In the genomic region with DNA sequence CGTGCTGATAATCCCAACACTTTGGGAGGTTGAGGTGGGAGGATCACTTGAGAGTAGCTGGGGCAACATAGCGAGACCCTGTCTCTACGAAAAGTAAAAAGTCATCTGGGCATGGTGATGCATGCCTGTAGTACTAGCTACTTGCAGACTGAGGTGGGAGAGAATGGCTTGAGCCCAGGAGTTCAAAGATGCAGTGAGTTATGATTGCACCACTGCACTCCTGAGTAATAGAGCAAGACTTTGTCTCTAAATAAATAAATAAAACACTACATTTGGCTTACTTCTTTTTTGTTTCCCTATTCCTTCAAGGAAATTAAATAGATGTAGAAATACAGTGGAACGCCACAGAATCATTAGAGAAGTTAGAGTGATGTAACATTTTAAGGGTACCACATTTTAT, we compare ENCODE assay signal across 17 cellular contexts. TPM values are rescaled to one million over a fixed set of nuclear protein-coding genes. Genes with fewer than 3 reads are reported as not detected.
DNase-seq lines count a peak whose midpoint lies in the region; FAIRE-seq and TF ChIP-seq lines count a peak whose summit lies in the region.
"Had no signal": no experiment of that assay in that cellular context is flagged by ENCODE, and none has a peak within 500 bp of the region (broad histone marks: within the 10 kb centered on the region; RNA-seq: fewer than 3 reads in every experiment).

No MANE protein-coding gene starts in this region.

- H2BK5ac ChIP-seq in mesendoderm (ENCODE audit: low read length), result no peak overlapping the region

- H3K27me3 ChIP-seq in GM23248 (replicated peaks; ENCODE audit: insufficient read depth) (no peaks in the 10 kb centered on the region), astrocyte (ENCODE audit: insufficient read depth, low read length) (no peaks in the 10 kb centered on the region), mesendoderm (ENCODE audit: insufficient read depth, low read length, poor library complexity) (no peaks in the 10 kb centered on the region)
- H3K27me3 ChIP-seq: BLaER1, SJCRH30 had no signal

- H3K9me2 ChIP-seq in GM23248 (ENCODE audit: insufficient read depth), result no peaks in the 10 kb centered on the region

- peaks cover 29% of the 10 kb centered on the region for H3K4me1 ChIP-seq in GM23248 (ENCODE audit: insufficient read depth)
- H3K4me1 ChIP-seq in astrocyte (ENCODE audit: insufficient read depth, low read length), result peaks cover 13% of the 10 kb centered on the region
- H3K4me1 ChIP-seq in mesendoderm (ENCODE audit: control insufficient read depth, low read depth, low read length), result no peaks in the 10 kb centered on the region
- H3K4me1 ChIP-seq: BLaER1 had no signal

- TF ChIP-seq CTCF in astrocyte (IDR thresholded peaks at IDR 0.05; ENCODE audit: insufficient read depth, low read depth, low read length) (no peak), fibroblast of pulmonary artery (IDR thresholded peaks at IDR 0.05; ENCODE audit: low read length, missing control alignments) (no peak)

- H4K20me1 ChIP-seq in GM23248 (ENCODE audit: insufficient read depth) (no peaks in the 10 kb centered on the region), astrocyte (ENCODE audit: insufficient read depth, low read length) (no peaks in the 10 kb centered on the region)
- H4K20me1 ChIP-seq: BLaER1 had no signal

- H3K9ac ChIP-seq in GM23248, result no peak overlapping the region
- H3K9ac ChIP-seq in astrocyte (ENCODE audit: low read length), result no peak overlapping the region
- no peak overlapping the region for H3K9ac ChIP-seq in mesendoderm (ENCODE audit: low read length)
- H3K9ac ChIP-seq: BLaER1 had no signal

- H4K5ac ChIP-seq in mesendoderm (ENCODE audit: low read length), result no peak overlapping the region

- no peak overlapping the region for H3K18ac ChIP-seq in mesendoderm (ENCODE audit: low read length)

- peaks cover 9% of the 10 kb centered on the region for H3K4me1 Mint-ChIP-seq in astrocyte (ENCODE audit: low read depth, unreplicated experiment)

- H2AK5ac ChIP-seq in mesendoderm (ENCODE audit: low read length), result no peak overlapping the region

- H3K9me3 Mint-ChIP-seq in astrocyte (ENCODE audit: unreplicated experiment), result peaks cover 4% of the 10 kb centered on the region

- no peaks in the 10 kb centered on the region for H3K9me3 ChIP-seq in GM23248 (ENCODE audit: low read depth)
- no peaks in the 10 kb centered on the region for H3K9me3 ChIP-seq in astrocyte (ENCODE audit: insufficient read depth, low read depth, low read length)
- H3K9me3 ChIP-seq: SJCRH30 had no signal

- H3K36me3 Mint-ChIP-seq in astrocyte (ENCODE audit: low read depth, unreplicated experiment), result peaks cover 57% of the 10 kb centered on the region

- no peak for FAIRE-seq in astrocyte (lab: Jason Lieb, UNC)
- FAIRE-seq: GM12892 had no signal

- H3K36me3 ChIP-seq in GM23248 (ENCODE audit: low read depth) (peaks cover 67% of the 10 kb centered on the region), astrocyte (ENCODE audit: insufficient read depth, low read length) (peaks cover 16% of the 10 kb centered on the region), mesendoderm (ENCODE audit: control insufficient read depth, insufficient read depth, low read length) (peaks cover 4% of the 10 kb centered on the region)
- H3K36me3 ChIP-seq: BLaER1 had no signal

- in situ Hi-C loops in GM23248 (cut with MboI), result no loop called here

- H3K27ac ChIP-seq in GM23248, result no peak overlapping the region
- no peak overlapping the region for H3K27ac ChIP-seq in astrocyte (ENCODE audit: low read depth, low read length)
- H3K27ac ChIP-seq in mesendoderm (ENCODE audit: low read depth, low read length), result no peak overlapping the region
- H3K27ac ChIP-seq: BLaER1, RWPE1, SJCRH30 had no signal

- no peak overlapping the region for H3K4me3 ChIP-seq in GM23248
- no peak overlapping the region for H3K4me3 ChIP-seq in astrocyte (ENCODE audit: insufficient read depth, low read depth, low read length)
- H3K4me3 ChIP-seq in fibroblast of pulmonary artery (replicated peaks; ENCODE audit: low read depth, low read length), result no peak overlapping the region
- H3K4me3 ChIP-seq in mesendoderm (ENCODE audit: low read length), result no peak overlapping the region
- H3K4me3 ChIP-seq: BLaER1, SJCRH30 had no signal

- 94 to 96% methylated on average over 4 of the region's 4 CpGs for WGBS in GM23248 (ENCODE audit: low coverage in 1 of 2, low lambda C conversion rate in 2 of 2, missing lambda C conversion rate in 2 of 2), 2 experiments
- WGBS in mesendoderm (ENCODE audit: extremely low coverage, insufficient coverage, low lambda C conversion rate), result no CpG with 5 or more reads among the region's 4 CpGs

- H3K4me2 ChIP-seq in GM23248 (ENCODE audit: unreplicated experiment) (no peak overlapping the region), astrocyte (ENCODE audit: low read length) (no peak overlapping the region), mesendoderm (ENCODE audit: low read length) (no peak overlapping the region)
- H3K4me2 ChIP-seq: BLaER1 had no signal

- DNase-seq in GM23248 (peak; percentile 64), astrocyte (ENCODE audit: low read depth) (peak; percentile 68), fibroblast of pulmonary artery (ENCODE audit: low read depth) (peak; percentile 59), NCI-H1694 treated with DMSO at 0.1 percent for 48 hours (lab: John Stamatoyannopoulos, UW) (no peak), NCI-H1417 treated with DMSO at 0.1 percent for 48 hours (lab: John Stamatoyannopoulos, UW) (no peak), mesendoderm (no peak), NAMALWA (ENCODE audit: low spot score) (no peak)
- DNase-seq: H7, Kasumi-1, NCI-H2029, NCI-H2171, NCI-H446, PC-3, SJCRH30 had no signal

- no peak overlapping the region for H3K27ac Mint-ChIP-seq in astrocyte (ENCODE audit: unreplicated experiment)

- H3K79me1 ChIP-seq in mesendoderm (ENCODE audit: low read length), result no peaks in the 10 kb centered on the region

- peaks cover 32% of the 10 kb centered on the region for H3F3A ChIP-seq in GM23248 (ENCODE audit: insufficient read depth)

- H2AFZ ChIP-seq in GM23248, result no peak overlapping the region
- H2AFZ ChIP-seq in astrocyte (ENCODE audit: low read depth, low read length), result no peak overlapping the region

- H4K8ac ChIP-seq in mesendoderm (ENCODE audit: low read depth, low read length), result no peak overlapping the region

- no peaks in the 10 kb centered on the region for H3K27me3 Mint-ChIP-seq in astrocyte (ENCODE audit: low read depth, unreplicated experiment)

- no peak overlapping the region for H2BK15ac ChIP-seq in mesendoderm (replicated peaks; ENCODE audit: low read depth)

- no peaks in the 10 kb centered on the region for H3K79me2 ChIP-seq in GM23248 (ENCODE audit: insufficient read depth)
- H3K79me2 ChIP-seq in astrocyte (ENCODE audit: insufficient read depth, low read length), result no peaks in the 10 kb centered on the region
- no peaks in the 10 kb centered on the region for H3K79me2 ChIP-seq in mesendoderm (ENCODE audit: control insufficient read depth, insufficient read depth, low read length)

- H2BK120ac ChIP-seq in mesendoderm (ENCODE audit: low read depth, low read length), result no peak overlapping the region

- H3K4ac ChIP-seq in mesendoderm (ENCODE audit: low read depth, low read length), result no peak overlapping the region

- H3K56ac ChIP-seq in mesendoderm (ENCODE audit: low read length), result no peak overlapping the region

- no peak overlapping the region for H3K4me3 Mint-ChIP-seq in astrocyte (ENCODE audit: unreplicated experiment)

- H3K23ac ChIP-seq in mesendoderm (ENCODE audit: low read length), result no peak overlapping the region

RNA-seq across cellular contexts. Expression of gene LDHAL6B, which starts 20.1 kb away (rescaled TPM):
- total RNA-seq in GM23248 (2014; rRNA removed; shearing (Covaris generic)), result not detected in 2 replicates
- 0.10 and 0.25 TPM in 2 replicates for polyA plus RNA-seq in GM23248 (2016; fragmentation: Nextera tagmentation; extraction: Ambion mirVana)
- total RNA-seq in astrocyte, result not detected in 2 replicates
- not detected for polyA plus RNA-seq in mesendoderm (2013, experiment 1 of 2)
- not detected for polyA plus RNA-seq in mesendoderm (2013, experiment 2 of 2)
- total RNA-seq: H7, PC-3, SJCRH30 had no signal

Comparison
In these comparisons a context has a peak if more than half of its experiments do, and no peak if none do; other contexts are left out.
1. DNase-seq: peak in GM23248 (single experiment), astrocyte (single experiment) and fibroblast of pulmonary artery (single experiment); none in NCI-H1694 treated with DMSO at 0.1 percent for 48 hours (single experiment), NCI-H1417 treated with DMSO at 0.1 percent for 48 hours (single experiment), mesendoderm (single experiment) and NAMALWA (single experiment).